1 cellular context compared by ENCODE assay signal in the genomic region with DNA sequence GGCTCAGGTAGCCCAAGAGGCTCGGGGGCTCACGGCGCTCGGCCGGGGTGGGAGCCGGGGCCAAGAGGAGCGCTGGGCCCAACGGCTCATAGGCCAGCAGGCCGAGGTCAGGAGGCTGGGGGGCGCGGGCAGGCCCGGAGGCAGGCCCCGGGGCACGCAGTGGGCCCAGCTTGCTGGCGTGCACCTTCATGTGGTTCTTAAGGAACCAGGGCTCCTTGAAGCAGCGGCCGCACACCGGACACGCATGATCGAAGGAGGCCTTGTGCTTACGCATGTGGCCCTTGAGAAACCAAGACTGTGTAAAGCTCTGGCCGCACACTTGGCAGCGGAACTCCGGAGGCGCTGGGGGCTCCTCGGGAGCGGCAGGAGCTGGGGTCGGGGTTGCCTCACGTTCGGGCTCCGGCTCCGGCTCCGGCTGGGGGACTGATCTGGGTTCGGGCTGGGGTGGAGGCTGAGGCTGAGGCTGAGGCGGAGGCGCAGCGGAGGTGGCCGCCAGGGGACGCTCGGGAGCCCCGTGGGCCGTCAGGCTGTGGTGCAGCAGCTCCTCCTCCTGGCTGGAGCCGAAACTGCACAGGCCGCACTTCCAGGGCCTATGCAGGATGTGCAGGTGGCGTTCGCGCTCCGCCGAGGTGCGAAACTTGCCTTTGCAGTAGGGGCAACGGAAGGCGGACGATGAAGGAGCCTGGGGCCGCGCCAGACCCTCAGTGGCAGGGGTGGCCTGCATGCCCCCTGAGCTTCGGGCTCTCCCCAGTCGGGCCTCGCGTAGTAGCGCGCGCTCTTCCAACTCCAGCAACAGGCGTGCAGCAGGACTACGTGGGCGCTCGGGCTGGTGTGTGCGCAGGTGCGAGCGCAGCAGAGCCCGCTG.
TF ChIP-seq lines count a peak whose summit lies in the region.

No MANE protein-coding gene starts in this region.

TF ChIP-seq in HepG2, 621 proteins besides CTCF, POLR2A, EP300 and RAD21 (continued from another document and continues in another):
- TF ChIP-seq, protein P1, sequence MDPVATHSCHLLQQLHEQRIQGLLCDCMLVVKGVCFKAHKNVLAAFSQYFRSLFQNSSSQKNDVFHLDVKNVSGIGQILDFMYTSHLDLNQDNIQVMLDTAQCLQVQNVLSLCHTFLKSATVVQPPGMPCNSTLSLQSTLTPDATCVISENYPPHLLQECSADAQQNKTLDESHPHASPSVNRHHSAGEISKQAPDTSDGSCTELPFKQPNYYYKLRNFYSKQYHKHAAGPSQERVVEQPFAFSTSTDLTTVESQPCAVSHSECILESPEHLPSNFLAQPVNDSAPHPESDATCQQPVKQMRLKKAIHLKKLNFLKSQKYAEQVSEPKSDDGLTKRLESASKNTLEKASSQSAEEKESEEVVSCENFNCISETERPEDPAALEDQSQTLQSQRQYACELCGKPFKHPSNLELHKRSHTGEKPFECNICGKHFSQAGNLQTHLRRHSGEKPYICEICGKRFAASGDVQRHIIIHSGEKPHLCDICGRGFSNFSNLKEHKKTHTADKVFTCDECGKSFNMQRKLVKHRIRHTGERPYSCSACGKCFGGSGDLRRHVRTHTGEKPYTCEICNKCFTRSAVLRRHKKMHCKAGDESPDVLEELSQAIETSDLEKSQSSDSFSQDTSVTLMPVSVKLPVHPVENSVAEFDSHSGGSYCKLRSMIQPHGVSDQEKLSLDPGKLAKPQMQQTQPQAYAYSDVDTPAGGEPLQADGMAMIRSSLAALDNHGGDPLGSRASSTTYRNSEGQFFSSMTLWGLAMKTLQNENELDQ (CRISPR knock-in tag; IDR thresholded peaks at IDR 0.05; ENCODE audit: borderline replicate concordance): peak; percentile 63; the same call in 1 of the 2 replicates
- no peak for TF ChIP-seq HHEX (CRISPR knock-in tag; IDR thresholded peaks at IDR 0.05)
- no peak for TF ChIP-seq ZNF317 (CRISPR knock-in tag; IDR thresholded peaks at IDR 0.05)
- peak; percentile 78; the same call in 1 of the 2 replicates for TF ChIP-seq SMAD9 (CRISPR knock-in tag; IDR thresholded peaks at IDR 0.05)
- peak; percentile 87; the same call in 1 of the 2 replicates for TF ChIP-seq ZFP36L1 (CRISPR knock-in tag; IDR thresholded peaks at IDR 0.05)
- TF ChIP-seq SP2 (CRISPR knock-in tag; IDR thresholded peaks at IDR 0.05): no peak; the same call in 1 of the 2 replicates
- TF ChIP-seq, protein P2, sequence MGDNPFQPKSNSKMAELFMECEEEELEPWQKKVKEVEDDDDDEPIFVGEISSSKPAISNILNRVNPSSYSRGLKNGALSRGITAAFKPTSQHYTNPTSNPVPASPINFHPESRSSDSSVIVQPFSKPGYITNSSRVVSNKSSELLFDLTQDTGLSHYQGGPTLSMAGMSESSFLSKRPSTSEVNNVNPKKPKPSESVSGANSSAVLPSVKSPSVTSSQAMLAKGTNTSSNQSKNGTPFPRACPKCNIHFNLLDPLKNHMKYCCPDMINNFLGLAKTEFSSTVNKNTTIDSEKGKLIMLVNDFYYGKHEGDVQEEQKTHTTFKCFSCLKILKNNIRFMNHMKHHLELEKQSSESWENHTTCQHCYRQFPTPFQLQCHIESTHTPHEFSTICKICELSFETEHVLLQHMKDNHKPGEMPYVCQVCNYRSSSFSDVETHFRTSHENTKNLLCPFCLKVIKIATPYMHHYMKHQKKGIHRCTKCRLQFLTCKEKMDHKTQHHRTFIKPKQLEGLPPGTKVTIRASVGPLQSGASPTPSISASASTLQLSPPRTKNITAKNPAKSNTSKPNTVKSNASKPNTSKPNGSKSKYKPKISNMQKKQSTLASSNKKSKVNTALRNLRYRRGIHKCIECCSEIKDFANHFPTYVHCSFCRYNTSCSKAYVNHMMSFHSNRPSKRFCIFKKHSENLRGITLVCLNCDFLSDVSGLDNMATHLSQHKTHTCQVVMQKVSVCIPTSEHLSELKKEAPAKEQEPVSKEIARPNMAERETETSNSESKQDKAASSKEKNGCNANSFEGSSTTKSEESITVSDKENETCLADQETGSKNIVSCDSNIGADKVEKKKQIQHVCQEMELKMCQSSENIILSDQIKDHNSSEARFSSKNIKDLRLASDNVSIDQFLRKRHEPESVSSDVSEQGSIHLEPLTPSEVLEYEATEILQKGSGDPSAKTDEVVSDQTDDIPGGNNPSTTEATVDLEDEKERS (CRISPR knock-in tag; IDR thresholded peaks at IDR 0.05): peak; percentile 80
- 0 out of 2 replicates have a peak, but pooled peaks have one; percentile 28 for TF ChIP-seq SMYD3 (CRISPR knock-in tag; IDR thresholded peaks at IDR 0.05)
- TF ChIP-seq, protein P3, sequence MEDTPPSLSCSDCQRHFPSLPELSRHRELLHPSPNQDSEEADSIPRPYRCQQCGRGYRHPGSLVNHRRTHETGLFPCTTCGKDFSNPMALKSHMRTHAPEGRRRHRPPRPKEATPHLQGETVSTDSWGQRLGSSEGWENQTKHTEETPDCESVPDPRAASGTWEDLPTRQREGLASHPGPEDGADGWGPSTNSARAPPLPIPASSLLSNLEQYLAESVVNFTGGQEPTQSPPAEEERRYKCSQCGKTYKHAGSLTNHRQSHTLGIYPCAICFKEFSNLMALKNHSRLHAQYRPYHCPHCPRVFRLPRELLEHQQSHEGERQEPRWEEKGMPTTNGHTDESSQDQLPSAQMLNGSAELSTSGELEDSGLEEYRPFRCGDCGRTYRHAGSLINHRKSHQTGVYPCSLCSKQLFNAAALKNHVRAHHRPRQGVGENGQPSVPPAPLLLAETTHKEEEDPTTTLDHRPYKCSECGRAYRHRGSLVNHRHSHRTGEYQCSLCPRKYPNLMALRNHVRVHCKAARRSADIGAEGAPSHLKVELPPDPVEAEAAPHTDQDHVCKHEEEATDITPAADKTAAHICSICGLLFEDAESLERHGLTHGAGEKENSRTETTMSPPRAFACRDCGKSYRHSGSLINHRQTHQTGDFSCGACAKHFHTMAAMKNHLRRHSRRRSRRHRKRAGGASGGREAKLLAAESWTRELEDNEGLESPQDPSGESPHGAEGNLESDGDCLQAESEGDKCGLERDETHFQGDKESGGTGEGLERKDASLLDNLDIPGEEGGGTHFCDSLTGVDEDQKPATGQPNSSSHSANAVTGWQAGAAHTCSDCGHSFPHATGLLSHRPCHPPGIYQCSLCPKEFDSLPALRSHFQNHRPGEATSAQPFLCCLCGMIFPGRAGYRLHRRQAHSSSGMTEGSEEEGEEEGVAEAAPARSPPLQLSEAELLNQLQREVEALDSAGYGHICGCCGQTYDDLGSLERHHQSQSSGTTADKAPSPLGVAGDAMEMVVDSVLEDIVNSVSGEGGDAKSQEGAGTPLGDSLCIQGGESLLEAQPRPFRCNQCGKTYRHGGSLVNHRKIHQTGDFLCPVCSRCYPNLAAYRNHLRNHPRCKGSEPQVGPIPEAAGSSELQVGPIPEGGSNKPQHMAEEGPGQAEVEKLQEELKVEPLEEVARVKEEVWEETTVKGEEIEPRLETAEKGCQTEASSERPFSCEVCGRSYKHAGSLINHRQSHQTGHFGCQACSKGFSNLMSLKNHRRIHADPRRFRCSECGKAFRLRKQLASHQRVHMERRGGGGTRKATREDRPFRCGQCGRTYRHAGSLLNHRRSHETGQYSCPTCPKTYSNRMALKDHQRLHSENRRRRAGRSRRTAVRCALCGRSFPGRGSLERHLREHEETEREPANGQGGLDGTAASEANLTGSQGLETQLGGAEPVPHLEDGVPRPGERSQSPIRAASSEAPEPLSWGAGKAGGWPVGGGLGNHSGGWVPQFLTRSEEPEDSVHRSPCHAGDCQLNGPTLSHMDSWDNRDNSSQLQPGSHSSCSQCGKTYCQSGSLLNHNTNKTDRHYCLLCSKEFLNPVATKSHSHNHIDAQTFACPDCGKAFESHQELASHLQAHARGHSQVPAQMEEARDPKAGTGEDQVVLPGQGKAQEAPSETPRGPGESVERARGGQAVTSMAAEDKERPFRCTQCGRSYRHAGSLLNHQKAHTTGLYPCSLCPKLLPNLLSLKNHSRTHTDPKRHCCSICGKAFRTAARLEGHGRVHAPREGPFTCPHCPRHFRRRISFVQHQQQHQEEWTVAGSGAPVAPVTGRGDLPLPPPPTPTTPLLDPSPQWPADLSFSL (CRISPR knock-in tag; IDR thresholded peaks at IDR 0.05): no peak
- TF ChIP-seq, protein P4, sequence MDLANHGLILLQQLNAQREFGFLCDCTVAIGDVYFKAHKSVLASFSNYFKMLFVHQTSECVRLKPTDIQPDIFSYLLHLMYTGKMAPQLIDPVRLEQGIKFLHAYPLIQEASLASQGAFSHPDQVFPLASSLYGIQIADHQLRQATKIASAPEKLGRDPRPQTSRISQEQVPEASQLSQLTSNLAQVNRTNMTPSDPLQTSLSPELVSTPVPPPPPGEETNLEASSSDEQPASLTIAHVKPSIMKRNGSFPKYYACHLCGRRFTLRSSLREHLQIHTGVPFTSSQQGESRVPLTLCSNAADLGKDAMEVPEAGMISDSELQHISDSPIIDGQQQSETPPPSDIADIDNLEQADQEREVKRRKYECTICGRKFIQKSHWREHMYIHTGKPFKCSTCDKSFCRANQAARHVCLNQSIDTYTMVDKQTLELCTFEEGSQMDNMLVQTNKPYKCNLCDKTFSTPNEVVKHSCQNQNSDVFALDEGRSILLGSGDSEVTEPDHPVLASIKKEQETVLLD (CRISPR knock-in tag; IDR thresholded peaks at IDR 0.05; ENCODE audit: low read depth): 0 out of 2 replicates have a peak, but pooled peaks have one; percentile 16
- no peak for TF ChIP-seq CHCHD3 (CRISPR knock-in tag; IDR thresholded peaks at IDR 0.05)
- no peak for TF ChIP-seq ATF1 (CRISPR knock-in tag; IDR thresholded peaks at IDR 0.05)
- TF ChIP-seq ZNF251 (CRISPR knock-in tag; IDR thresholded peaks at IDR 0.05): no peak
- TF ChIP-seq KAT2B (IDR thresholded peaks at IDR 0.05; ENCODE audit: borderline replicate concordance, low read depth, low read length): no peak
- TF ChIP-seq, protein P5, sequence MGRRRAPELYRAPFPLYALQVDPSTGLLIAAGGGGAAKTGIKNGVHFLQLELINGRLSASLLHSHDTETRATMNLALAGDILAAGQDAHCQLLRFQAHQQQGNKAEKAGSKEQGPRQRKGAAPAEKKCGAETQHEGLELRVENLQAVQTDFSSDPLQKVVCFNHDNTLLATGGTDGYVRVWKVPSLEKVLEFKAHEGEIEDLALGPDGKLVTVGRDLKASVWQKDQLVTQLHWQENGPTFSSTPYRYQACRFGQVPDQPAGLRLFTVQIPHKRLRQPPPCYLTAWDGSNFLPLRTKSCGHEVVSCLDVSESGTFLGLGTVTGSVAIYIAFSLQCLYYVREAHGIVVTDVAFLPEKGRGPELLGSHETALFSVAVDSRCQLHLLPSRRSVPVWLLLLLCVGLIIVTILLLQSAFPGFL (CRISPR knock-in tag; IDR thresholded peaks at IDR 0.05): no peak
- TF ChIP-seq IKZF4 (CRISPR knock-in tag; IDR thresholded peaks at IDR 0.05; ENCODE audit: borderline replicate concordance, low read depth, not compliant biosample characterization): peak; percentile 94
- TF ChIP-seq CREB1 (IDR thresholded peaks at IDR 0.05): no peak
- no peak for TF ChIP-seq CREB1 (CRISPR knock-in tag; IDR thresholded peaks at IDR 0.05)
- peak; percentile 97 for TF ChIP-seq ZNF225 (CRISPR knock-in tag; IDR thresholded peaks at IDR 0.05)
- no peak for TF ChIP-seq ATRX (CRISPR knock-in tag; IDR thresholded peaks at IDR 0.05; ENCODE audit: borderline replicate concordance)
- TF ChIP-seq GFI1 (CRISPR knock-in tag; IDR thresholded peaks at IDR 0.05; ENCODE audit: borderline replicate concordance): peak; percentile 60; the same call in 1 of the 2 replicates
- TF ChIP-seq ZNF33B (CRISPR knock-in tag; IDR thresholded peaks at IDR 0.05): 0 out of 2 replicates have a peak, but pooled peaks have one; percentile 86
- TF ChIP-seq RBFOX2 (IDR thresholded peaks at IDR 0.05; ENCODE audit: low read depth, low read length): peak; percentile 88
- no peak for TF ChIP-seq ATF7 (IDR thresholded peaks at IDR 0.05)
- no peak for TF ChIP-seq ATF7 (CRISPR knock-in tag; IDR thresholded peaks at IDR 0.05)
- 0 out of 2 replicates have a peak, but pooled peaks have one; percentile 26 for TF ChIP-seq DPF2 (CRISPR knock-in tag; IDR thresholded peaks at IDR 0.05; ENCODE audit: borderline replicate concordance, low read depth)
- 0 out of 2 replicates have a peak, but pooled peaks have one; percentile 47 for TF ChIP-seq NFKBIZ (CRISPR knock-in tag; IDR thresholded peaks at IDR 0.05)
- TF ChIP-seq MEIS1 (CRISPR knock-in tag; IDR thresholded peaks at IDR 0.05; ENCODE audit: borderline replicate concordance): peak; percentile 89; the same call in 1 of the 2 replicates
- no peak for TF ChIP-seq MBNL3 (CRISPR knock-in tag; conservative IDR thresholded peaks at IDR 0.05)
- TF ChIP-seq TBL1XR1 (IDR thresholded peaks at IDR 0.05; ENCODE audit: borderline replicate concordance, low read length, partially characterized antibody): peak; percentile 37
- TF ChIP-seq JARID2 (CRISPR knock-in tag; IDR thresholded peaks at IDR 0.05; ENCODE audit: insufficient replicate concordance): peak; percentile 88
- 0 out of 2 replicates have a peak, but pooled peaks have one; percentile 70 for TF ChIP-seq ISL2 (CRISPR knock-in tag; IDR thresholded peaks at IDR 0.05)
- 0 out of 2 replicates have a peak, but pooled peaks have one; percentile 71 for TF ChIP-seq ZNF510 (CRISPR knock-in tag; IDR thresholded peaks at IDR 0.05; ENCODE audit: low read depth)
- no peak for TF ChIP-seq EZH2 (conservative IDR thresholded peaks at IDR 0.05; ENCODE audit: low read depth, low read length)
- TF ChIP-seq, protein P6, sequence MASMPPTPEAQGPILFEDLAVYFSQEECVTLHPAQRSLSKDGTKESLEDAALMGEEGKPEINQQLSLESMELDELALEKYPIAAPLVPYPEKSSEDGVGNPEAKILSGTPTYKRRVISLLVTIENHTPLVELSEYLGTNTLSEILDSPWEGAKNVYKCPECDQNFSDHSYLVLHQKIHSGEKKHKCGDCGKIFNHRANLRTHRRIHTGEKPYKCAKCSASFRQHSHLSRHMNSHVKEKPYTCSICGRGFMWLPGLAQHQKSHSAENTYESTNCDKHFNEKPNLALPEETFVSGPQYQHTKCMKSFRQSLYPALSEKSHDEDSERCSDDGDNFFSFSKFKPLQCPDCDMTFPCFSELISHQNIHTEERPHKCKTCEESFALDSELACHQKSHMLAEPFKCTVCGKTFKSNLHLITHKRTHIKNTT (CRISPR knock-in tag; IDR thresholded peaks at IDR 0.05): no peak
- TF ChIP-seq, protein P7, sequence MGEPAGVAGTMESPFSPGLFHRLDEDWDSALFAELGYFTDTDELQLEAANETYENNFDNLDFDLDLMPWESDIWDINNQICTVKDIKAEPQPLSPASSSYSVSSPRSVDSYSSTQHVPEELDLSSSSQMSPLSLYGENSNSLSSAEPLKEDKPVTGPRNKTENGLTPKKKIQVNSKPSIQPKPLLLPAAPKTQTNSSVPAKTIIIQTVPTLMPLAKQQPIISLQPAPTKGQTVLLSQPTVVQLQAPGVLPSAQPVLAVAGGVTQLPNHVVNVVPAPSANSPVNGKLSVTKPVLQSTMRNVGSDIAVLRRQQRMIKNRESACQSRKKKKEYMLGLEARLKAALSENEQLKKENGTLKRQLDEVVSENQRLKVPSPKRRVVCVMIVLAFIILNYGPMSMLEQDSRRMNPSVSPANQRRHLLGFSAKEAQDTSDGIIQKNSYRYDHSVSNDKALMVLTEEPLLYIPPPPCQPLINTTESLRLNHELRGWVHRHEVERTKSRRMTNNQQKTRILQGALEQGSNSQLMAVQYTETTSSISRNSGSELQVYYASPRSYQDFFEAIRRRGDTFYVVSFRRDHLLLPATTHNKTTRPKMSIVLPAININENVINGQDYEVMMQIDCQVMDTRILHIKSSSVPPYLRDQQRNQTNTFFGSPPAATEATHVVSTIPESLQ (CRISPR knock-in tag; conservative IDR thresholded peaks at IDR 0.05): no peak
- TF ChIP-seq MED1 (CRISPR knock-in tag; IDR thresholded peaks at IDR 0.05): peak; percentile 54
- TF ChIP-seq PAF1 (CRISPR knock-in tag; IDR thresholded peaks at IDR 0.05): peak; percentile 65; the same call in 1 of the 2 replicates
- peak; percentile 47 for TF ChIP-seq SKI (IDR thresholded peaks at IDR 0.05; ENCODE audit: partially characterized antibody)
- peak; percentile 93 for TF ChIP-seq CBFB (CRISPR knock-in tag; IDR thresholded peaks at IDR 0.05)
- TF ChIP-seq ZBTB20 (CRISPR knock-in tag; IDR thresholded peaks at IDR 0.05; ENCODE audit: borderline replicate concordance, low read depth): peak; percentile 72
